ENCODE assay signal across 1 cellular context in genomic region chr3:108312656-108313055, GRCh38.
TF ChIP-seq lines count a peak whose summit lies in the region.

No MANE protein-coding gene starts in this region.

TF ChIP-seq in IMR-90, 13 proteins besides CTCF, POLR2A, EP300 and RAD21:
- TF ChIP-seq MXI1 (IDR thresholded peaks at IDR 0.05; ENCODE audit: borderline replicate concordance, low read depth, low read length), result no peak
- TF ChIP-seq MAFK (IDR thresholded peaks at IDR 0.05; ENCODE audit: low read depth, low read length), result no peak
- TF ChIP-seq ELK1 (IDR thresholded peaks at IDR 0.05; ENCODE audit: borderline replicate concordance, low read depth, low read length), result no peak
- no peak for TF ChIP-seq RFX5 (IDR thresholded peaks at IDR 0.05; ENCODE audit: low read depth, low read length)
- no peak for TF ChIP-seq CEBPB (IDR thresholded peaks at IDR 0.05; ENCODE audit: low read depth, low read length)
- TF ChIP-seq SMC3 (IDR thresholded peaks at IDR 0.05; ENCODE audit: low read depth, low read length), result no peak
- no peak for TF ChIP-seq USF2 (IDR thresholded peaks at IDR 0.05; ENCODE audit: low read depth, low read length)
- TF ChIP-seq NFE2L2 (IDR thresholded peaks at IDR 0.05; ENCODE audit: low read depth, low read length), result no peak
- no peak for TF ChIP-seq BHLHE40 (IDR thresholded peaks at IDR 0.05; ENCODE audit: low read depth, low read length)
- no peak for TF ChIP-seq CHD1 (IDR thresholded peaks at IDR 0.05; ENCODE audit: low read depth, low read length)
- no peak for TF ChIP-seq MAZ (IDR thresholded peaks at IDR 0.05; ENCODE audit: borderline replicate concordance, low read depth, low read length)
- TF ChIP-seq FOS (IDR thresholded peaks at IDR 0.05; ENCODE audit: low read depth, low read length), result no peak
- no peak for TF ChIP-seq RCOR1 (IDR thresholded peaks at IDR 0.05; ENCODE audit: insufficient replicate concordance, low read length)
TF ChIP-seq in IMR-90: peak in this region for 0.
